Comparison of ENCODE assay signal across 15 cellular contexts in genomic region chr20:20497242-20497985, GRCh38.
DNase-seq lines count a peak whose midpoint lies in the region; ATAC-seq lines count a peak whose summit lies in the region.
"Had no signal": no experiment of that assay in that cellular context is flagged by ENCODE, and none has a peak within 500 bp of the region (broad histone marks: within the 10 kb centered on the region; RNA-seq: fewer than 3 reads in every experiment).

No MANE protein-coding gene starts in this region.

- peak overlapping the region; percentile 48 for H3K4me3 Mint-ChIP-seq in activated T-cell treated with anti-CD3 and anti-CD28 coated beads, Interleukin-2, amount 50 U/mL, for 4 hours
- H3K4me3 Mint-ChIP-seq: memory B cell; nephron; T-helper 2 cell treated with Interferon-gamma antibody and Interleukin-4, amounts not matched to agents 5 μg/mL and 100 μg/mL, for 36 hours had no signal

- H3K4me1 Mint-ChIP-seq in activated T-cell treated with anti-CD3 and anti-CD28 coated beads, Interleukin-2, amount 50 U/mL, for 4 hours (ENCODE audit: low read depth): peaks cover 33% of the 10 kb centered on the region
- H3K4me1 Mint-ChIP-seq: memory B cell had no signal

- peaks cover 51% of the 10 kb centered on the region for H3K36me3 Mint-ChIP-seq in activated T-cell treated with anti-CD3 and anti-CD28 coated beads, Interleukin-2, amount 50 U/mL, for 4 hours (ENCODE audit: insufficient read depth)

- peak; percentile 71 to 78 for ATAC-seq in activated T-cell treated with anti-CD3 and anti-CD28 coated beads, Interleukin-2, amount 50 U/mL, for 4 hours
- peak; percentile 79 for ATAC-seq in GM21717 (IDR thresholded peaks at IDR 0.05; ENCODE audit: unreplicated experiment)
- ATAC-seq in HG03460 (IDR thresholded peaks at IDR 0.05; ENCODE audit: unreplicated experiment): no peak
- no peak for ATAC-seq in GM18498 (IDR thresholded peaks at IDR 0.05; ENCODE audit: unreplicated experiment)
- ATAC-seq in HG03342 (IDR thresholded peaks at IDR 0.05; ENCODE audit: unreplicated experiment): no peak

- no peaks in the 10 kb centered on the region for H3K27me3 Mint-ChIP-seq in activated T-cell treated with anti-CD3 and anti-CD28 coated beads, Interleukin-2, amount 50 U/mL, for 4 hours (ENCODE audit: low read depth)
- H3K27me3 Mint-ChIP-seq: memory B cell had no signal

- DNase-seq in activated T-cell treated with anti-CD3 and anti-CD28 coated beads, Interleukin-2, amount 50 U/mL, for 4 hours: no peak
- DNase-seq in activated T-cell treated with anti-CD3 and anti-CD28 coated beads, Interleukin-2, amount 50 U/mL, for 1 hour: no peak
- peak; percentile 49 for DNase-seq in NCI-H69 (lab: John Stamatoyannopoulos, UW)
- DNase-seq in stimulated activated CD8-positive, alpha-beta memory T cell treated with anti-CD3 and anti-CD28 coated beads, Interleukin-4, amount 100 ng/mL, for 48 hours: peak; percentile 45
- DNase-seq: ACHN; activated CD4-positive, CD25-positive, alpha-beta regulatory T cell treated with anti-CD3 and anti-CD28 coated beads, Interleukin-2, amount 50 U/mL, for 72 hours; NCI-H1417 treated with DMSO at 0.1 percent for 48 hours; NCI-H748 treated with DMSO at 0.1 percent for 48 hours had no signal

- H3K9me3 Mint-ChIP-seq in activated T-cell treated with anti-CD3 and anti-CD28 coated beads, Interleukin-2, amount 50 U/mL, for 4 hours: no peaks in the 10 kb centered on the region
- H3K9me3 Mint-ChIP-seq: memory B cell; nephron; T-helper 2 cell treated with Interferon-gamma antibody and Interleukin-4, amounts not matched to agents 5 μg/mL and 100 μg/mL, for 36 hours had no signal

Comparison
In these comparisons a context has a peak if more than half of its experiments do, and no peak if none do; other contexts are left out.
1. ATAC-seq: peak in activated T-cell treated with anti-CD3 and anti-CD28 coated beads, Interleukin-2, amount 50 U/mL, for 4 hours (2 of 2) and GM21717 (single experiment); none in HG03460 (single experiment), GM18498 (single experiment) and HG03342 (single experiment).
2. DNase-seq: peak in NCI-H69 (single experiment) and stimulated activated CD8-positive, alpha-beta memory T cell treated with anti-CD3 and anti-CD28 coated beads, Interleukin-4, amount 100 ng/mL, for 48 hours (single experiment); none in activated T-cell treated with anti-CD3 and anti-CD28 coated beads, Interleukin-2, amount 50 U/mL, for 4 hours (single experiment) and activated T-cell treated with anti-CD3 and anti-CD28 coated beads, Interleukin-2, amount 50 U/mL, for 1 hour (single experiment).